1 cellular context compared by ENCODE assay signal in genomic region chr22:36010090-36010489, GRCh38.
A peak's percentile ranks its signal among the peaks of the same experiment; 100 is the strongest.
TF ChIP-seq lines count a peak whose summit lies in the region.

No MANE protein-coding gene starts in this region.

TF ChIP-seq in liver, 16 proteins besides CTCF, POLR2A, EP300 and RAD21 (continued from another document):
- TF ChIP-seq ZBTB33 (IDR thresholded peaks at IDR 0.05) (peak; percentile 67), EGR1 (IDR thresholded peaks at IDR 0.05; ENCODE audit: low read depth in 2 of 2) (peak in 1 of 2 donors; percentile 89), MAX (IDR thresholded peaks at IDR 0.05) (peak; percentile 91), NR2F2 (IDR thresholded peaks at IDR 0.05) (no peak), FOXA1 (IDR thresholded peaks at IDR 0.05) (no peak), FOXA2 (IDR thresholded peaks at IDR 0.05) (peak; percentile 46), YY1 (IDR thresholded peaks at IDR 0.05) (peak; percentile 83)
